13 cellular contexts compared by ENCODE assay signal in genomic region chr10:60594476-60595051, GRCh38.
DNase-seq lines count a peak whose midpoint lies in the region; ATAC-seq and TF ChIP-seq lines count a peak whose summit lies in the region.
"Had no signal": no experiment of that assay in that cellular context is flagged by ENCODE, and none has a peak within 500 bp of the region (broad histone marks: within the 10 kb centered on the region; RNA-seq: fewer than 3 reads in every experiment).

No MANE protein-coding gene starts in this region.

- no peak overlapping the region for H3K27ac ChIP-seq in testis
- H3K27ac ChIP-seq: thoracic aorta had no signal

- ATAC-seq in GM21723 (IDR thresholded peaks at IDR 0.05; ENCODE audit: unreplicated experiment) (no peak), HG03280 (IDR thresholded peaks at IDR 0.05; ENCODE audit: unreplicated experiment) (no peak)

- H3K4me1 ChIP-seq in testis = no peaks in the 10 kb centered on the region

- no peak for TF ChIP-seq POLR2A in testis (IDR thresholded peaks at IDR 0.05)

- H3K27me3 ChIP-seq in testis = no peaks in the 10 kb centered on the region

- H3K4me3 ChIP-seq in epithelial cell of proximal tubule (ENCODE audit: low read depth, low read length) (no peak overlapping the region), testis (no peak overlapping the region)
- H3K4me3 ChIP-seq: thoracic aorta had no signal

- TF ChIP-seq CTCF in GM12874 (IDR thresholded peaks at IDR 0.05; ENCODE audit: insufficient read depth, low read depth, low read length) = 0 out of 2 replicates have a peak, but pooled peaks have one; percentile 2
- peak; percentile 33 for TF ChIP-seq CTCF in epithelial cell of proximal tubule (conservative IDR thresholded peaks at IDR 0.05; ENCODE audit: low read depth, low read length)
- TF ChIP-seq CTCF in testis (IDR thresholded peaks at IDR 0.05) = no peak

- DNase-seq in A172 (ENCODE audit: low spot score) = peak; percentile 28
- DNase-seq in LHCN-M2 (ENCODE audit: low read depth) = peak; percentile 13
- DNase-seq in epithelial cell of proximal tubule (ENCODE audit: low read depth) = no peak
- no peak for DNase-seq in NCI-H774 (lab: John Stamatoyannopoulos, UW)
- DNase-seq in testis = no peak
- DNase-seq: activated T-cell treated with anti-CD3 and anti-CD28 coated beads, Interleukin-2, amount 50 U/mL, for 48 hours; CD4-positive, CD25-positive, alpha-beta regulatory T cell; KBM-7; mesenchymal stem cell had no signal

- WGBS in testis, 2 donors = 85 to 96% methylated on average over 1 of the region's 1 CpG

- H3K9me3 ChIP-seq in testis = no peaks in the 10 kb centered on the region
- H3K9me3 ChIP-seq: thoracic aorta had no signal

- no peaks in the 10 kb centered on the region for H3K36me3 ChIP-seq in testis (ENCODE audit: low read depth, missing control alignments)
- H3K36me3 ChIP-seq: thoracic aorta had no signal

- intact Hi-C loops in testis (cut with DNase I; ENCODE audit: low total_unique reads) = no loop called here

Comparison
In these comparisons a context has a peak if more than half of its experiments do, and no peak if none do; other contexts are left out.
1. DNase-seq: peak in A172 (single experiment) and LHCN-M2 (single experiment); none in epithelial cell of proximal tubule (single experiment), NCI-H774 (single experiment) and testis (single experiment).
2. CTCF ChIP-seq: peak in GM12874 (single experiment) and epithelial cell of proximal tubule (single experiment); none in testis (0 of 3).